Comparison of ENCODE assay signal across 23 cellular contexts in genomic region chr13:101536079-101536478, GRCh38.
DNase-seq lines count a peak whose midpoint lies in the region; ATAC-seq and TF ChIP-seq lines count a peak whose summit lies in the region.
"Had no signal": no experiment of that assay in that cellular context is flagged by ENCODE, and none has a peak within 500 bp of the region (broad histone marks: within the 10 kb centered on the region; RNA-seq: fewer than 3 reads in every experiment).

No MANE protein-coding gene starts in this region.

- no peak overlapping the region for H2AFZ ChIP-seq in osteoblast (ENCODE audit: low read length)

- H3K4me1 ChIP-seq in left ventricle myocardium inferior, result no peaks in the 10 kb centered on the region
- peaks cover 31% of the 10 kb centered on the region for H3K4me1 ChIP-seq in osteoblast (ENCODE audit: insufficient read depth, low read length)

- H3K27ac Mint-ChIP-seq in stimulated activated naive CD8-positive, alpha-beta T cell treated with anti-CD3 and anti-CD28 coated beads, Interleukin-15, amount 100 ng/mL, for 72 hours, result no peak overlapping the region
- H3K27ac Mint-ChIP-seq: CD14-positive monocyte had no signal

- peaks cover 14% of the 10 kb centered on the region for H4K20me1 ChIP-seq in osteoblast (ENCODE audit: insufficient read depth, low read length)

- H3K36me3 ChIP-seq in left ventricle myocardium inferior, result no peaks in the 10 kb centered on the region
- H3K36me3 ChIP-seq in SK-N-MC (ENCODE audit: insufficient read depth, low read length), result no peaks in the 10 kb centered on the region
- H3K36me3 ChIP-seq in osteoblast (ENCODE audit: insufficient read depth, low read length), result no peaks in the 10 kb centered on the region
- H3K36me3 ChIP-seq: HAP-1 had no signal

- no peak overlapping the region for H3K4me3 ChIP-seq in left ventricle myocardium inferior
- no peak overlapping the region for H3K4me3 ChIP-seq in SK-N-MC
- H3K4me3 ChIP-seq in osteoblast (ENCODE audit: insufficient read depth, low read length), result no peak overlapping the region
- H3K4me3 ChIP-seq: HAP-1 had no signal

- H3K9ac ChIP-seq in SK-N-MC (ENCODE audit: insufficient read length), result no peak overlapping the region

- no peaks in the 10 kb centered on the region for H3K27me3 ChIP-seq in left ventricle myocardium inferior (ENCODE audit: low read depth)
- H3K27me3 ChIP-seq in osteoblast (ENCODE audit: insufficient read depth, low read length), result no peaks in the 10 kb centered on the region

- H3K27ac ChIP-seq in left ventricle myocardium inferior (replicated peaks) (peak overlapping the region; percentile 11), SK-N-MC (0 out of 2 replicates have a peak overlapping the region, but pooled peaks have one; percentile 11), osteoblast (ENCODE audit: low read depth, low read length) (peak overlapping the region; percentile 29)

- H3K4me3 Mint-ChIP-seq in stimulated activated naive CD8-positive, alpha-beta T cell treated with anti-CD3 and anti-CD28 coated beads, Interleukin-15, amount 100 ng/mL, for 72 hours, result no peak overlapping the region
- H3K4me3 Mint-ChIP-seq: CD14-positive monocyte had no signal

- peaks cover 67% of the 10 kb centered on the region for H3K79me2 ChIP-seq in osteoblast (ENCODE audit: insufficient read depth, low read length)

- H3K27me3 Mint-ChIP-seq in stimulated activated naive CD8-positive, alpha-beta T cell treated with anti-CD3 and anti-CD28 coated beads, Interleukin-15, amount 100 ng/mL, for 72 hours, result peaks cover 8% of the 10 kb centered on the region

- intact Hi-C loops in left ventricle myocardium inferior (cut with micrococcal nuclease), result no loop called here
- intact Hi-C loops in Right ventricle myocardium superior (cut with DNase I), result no loop called here

- no peak for DNase-seq in left ventricle myocardium inferior
- DNase-seq in Right ventricle myocardium superior, result no peak
- DNase-seq in SK-N-MC (ENCODE audit: low read depth, low spot score), result no peak
- DNase-seq in osteoblast (ENCODE audit: insufficient read length, low spot score, missing footprints), result no peak
- no peak for DNase-seq in stimulated activated naive CD8-positive, alpha-beta T cell treated with anti-CD3 and anti-CD28 coated beads, Interleukin-15, amount 100 ng/mL, for 72 hours
- DNase-seq in anterior cingulate cortex (lab: John Stamatoyannopoulos, UW), result no peak
- DNase-seq in NCI-H510A (lab: John Stamatoyannopoulos, UW), result no peak
- no peak for DNase-seq in NCI-H146 treated with DMSO at 0.1 percent for 48 hours (lab: John Stamatoyannopoulos, UW; ENCODE audit: unreplicated experiment)
- DNase-seq: 8988T, AML-193, DMS53, GF-D8, KG1, NCI-H1092 treated with DMSO at 0.1 percent for 48 hours, NCI-H1436 treated with DMSO at 0.1 percent for 48 hours, NCI-H2029, NCI-H226, NCI-H524, NCI-H82, OCI-M1 had no signal

- peaks cover 0 to 4% of the 10 kb centered on the region in 2 donors for H3K9me3 Mint-ChIP-seq in stimulated activated naive CD8-positive, alpha-beta T cell treated with anti-CD3 and anti-CD28 coated beads, Interleukin-15, amount 100 ng/mL, for 72 hours

- no peak for TF ChIP-seq CTCF in left ventricle myocardium inferior (IDR thresholded peaks at IDR 0.05; ENCODE audit: borderline replicate concordance)
- TF ChIP-seq CTCF in osteoblast (IDR thresholded peaks at IDR 0.05; ENCODE audit: extremely low read depth, low read depth, low read length), result no peak

- H3K4me1 Mint-ChIP-seq in stimulated activated naive CD8-positive, alpha-beta T cell treated with anti-CD3 and anti-CD28 coated beads, Interleukin-15, amount 100 ng/mL, for 72 hours, result no peaks in the 10 kb centered on the region
- H3K4me1 Mint-ChIP-seq: CD14-positive monocyte had no signal

- peak overlapping the region; percentile 18 for H3K4me2 ChIP-seq in osteoblast (ENCODE audit: insufficient read depth, low read length)

- peaks cover 4% of the 10 kb centered on the region for H3K9me3 ChIP-seq in left ventricle myocardium inferior (replicated peaks)
- H3K9me3 ChIP-seq in SK-N-MC (ENCODE audit: low read depth, low read length), result no peaks in the 10 kb centered on the region
- no peaks in the 10 kb centered on the region for H3K9me3 ChIP-seq in osteoblast (ENCODE audit: low read depth, low read length)
- H3K9me3 ChIP-seq: HAP-1 had no signal

- ATAC-seq in Right ventricle myocardium superior (ENCODE audit: poor library complexity), result no peak
- ATAC-seq in stimulated activated naive CD8-positive, alpha-beta T cell treated with anti-CD3 and anti-CD28 coated beads, Interleukin-15, amount 100 ng/mL, for 72 hours, result no peak
- ATAC-seq: Right ventricle myocardium inferior had no signal
